ENCODE assay signal across 24 cellular contexts in the genomic region with DNA sequence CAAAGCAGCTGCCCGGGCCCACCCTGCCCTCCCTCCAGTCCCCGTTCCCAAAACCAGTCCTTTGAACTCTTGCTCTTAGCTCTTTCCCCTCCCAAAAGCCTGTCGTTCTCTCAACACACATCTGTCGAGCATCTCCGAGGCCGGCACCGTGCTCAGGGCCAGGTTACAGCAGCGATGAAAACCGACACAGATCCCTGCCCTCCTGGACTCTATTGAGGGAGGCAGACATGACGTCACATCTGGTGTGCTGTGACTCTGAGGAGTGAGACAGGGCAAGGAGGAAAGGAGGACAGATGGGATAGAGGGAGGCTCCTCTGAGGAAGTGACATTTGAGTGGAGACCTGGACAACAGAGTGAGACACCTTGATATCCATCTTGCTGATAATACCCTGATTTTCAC. TPM values are rescaled to one million over a fixed set of nuclear protein-coding genes. Genes with fewer than 3 reads are reported as not detected.
DNase-seq lines count a peak whose midpoint lies in the region; ATAC-seq and TF ChIP-seq lines count a peak whose summit lies in the region.
"Had no signal": no experiment of that assay in that cellular context is flagged by ENCODE, and none has a peak within 500 bp of the region (broad histone marks: within the 10 kb centered on the region; RNA-seq: fewer than 3 reads in every experiment).

No MANE protein-coding gene starts in this region.

- no peaks in the 10 kb centered on the region for H3K9me3 ChIP-seq in HEK293 (ENCODE audit: control insufficient read depth, insufficient read depth, low read depth, low read length)
- no peaks in the 10 kb centered on the region for H3K9me3 ChIP-seq in left lung
- no peaks in the 10 kb centered on the region for H3K9me3 ChIP-seq in aorta (ENCODE audit: control insufficient read depth, low read length)
- H3K9me3 ChIP-seq: A549, BLaER1, MG63, SJSA1 had no signal

- POLR2A ChIA-PET in HEK293 (lab: Yijun Ruan, JAX) (no interaction called here), WTC11 (lab: Charles Lee) (no interaction called here)

- CTCF ChIA-PET in HEK293 (lab: Yijun Ruan, JAX) (no interaction called here), WTC11 (lab: Charles Lee) (interaction anchor here (4.0 kb wide), 1 partner anchor 20 kb away, joined by 14 read pairs; no protein-coding TSS in a partner anchor)

- H3K36me3 ChIP-seq in HEK293 (ENCODE audit: control insufficient read depth in 2 of 2, insufficient read depth in 1 of 2, low read length in 2 of 2) (no peaks in the 10 kb centered on the region), left lung (no peaks in the 10 kb centered on the region), aorta (ENCODE audit: control insufficient read depth in 1 of 2, insufficient read depth in 2 of 2, low read length in 1 of 2) (no peaks in the 10 kb centered on the region)
- H3K36me3 ChIP-seq: BLaER1, MG63, SJSA1 had no signal

- 69 to 77% methylated on average over 10 of the region's 10 CpGs for WGBS in aorta, 2 donors

- peaks cover 6% of the 10 kb centered on the region; the same call in 1 of the 2 replicates for H3K4me1 ChIP-seq in HEK293 (ENCODE audit: control insufficient read depth, insufficient read depth, low read length)
- no peaks in the 10 kb centered on the region for H3K4me1 ChIP-seq in left lung
- no peaks in the 10 kb centered on the region for H3K4me1 ChIP-seq in aorta (ENCODE audit: control insufficient read depth in 1 of 2, insufficient read depth in 2 of 2, low read length in 2 of 2)
- H3K4me1 ChIP-seq: A549, SJSA1 had no signal

- no peak overlapping the region for H3K4me3 ChIP-seq in HEK293 (ENCODE audit: low read depth, low read length)
- no peak overlapping the region for H3K4me3 ChIP-seq in left lung
- H3K4me3 ChIP-seq in aorta (ENCODE audit: low read length in 2 of 2) = no peak overlapping the region
- no peak overlapping the region for H3K4me3 ChIP-seq in dorsolateral prefrontal cortex
- H3K4me3 ChIP-seq: A549, BLaER1, MG63, PC-9, SJSA1 had no signal

- no peaks in the 10 kb centered on the region for H3K27me3 Mint-ChIP-seq in WTC11 (ENCODE audit: low read depth)
- H3K27me3 Mint-ChIP-seq: CD4-positive, alpha-beta memory T cell; IgD-negative memory B cell had no signal

- ATAC-seq in WTC11 (no peak), left lung (peak; percentile 16), aorta (ENCODE audit: low FRiP score) (no peak), HG02884 (IDR thresholded peaks at IDR 0.05; ENCODE audit: unreplicated experiment) (no peak)

- no peaks in the 10 kb centered on the region for H3K27me3 ChIP-seq in left lung
- no peaks in the 10 kb centered on the region for H3K27me3 ChIP-seq in aorta (ENCODE audit: control insufficient read depth in 1 of 2, insufficient read depth in 2 of 2, low read length in 1 of 2)
- H3K27me3 ChIP-seq in dorsolateral prefrontal cortex = peaks cover 0 to 2% (median 0%) of the 10 kb centered on the region in 45 donors
- H3K27me3 ChIP-seq: BLaER1, MG63, SJSA1 had no signal

- H3K9me3 Mint-ChIP-seq in WTC11 = no peaks in the 10 kb centered on the region
- H3K9me3 Mint-ChIP-seq: CD4-positive, alpha-beta memory T cell; IgD-negative memory B cell had no signal

- peaks cover 51% of the 10 kb centered on the region for H3K4me1 Mint-ChIP-seq in WTC11
- H3K4me1 Mint-ChIP-seq: CD4-positive, alpha-beta memory T cell; IgD-negative memory B cell had no signal

- peaks cover 2% of the 10 kb centered on the region; the same call in 1 of the 2 replicates for H3K36me3 Mint-ChIP-seq in WTC11

- TF ChIP-seq CTCF in HEK293 (tag by site-specific recombination; IDR thresholded peaks at IDR 0.05) (no peak), WTC11 (IDR thresholded peaks at IDR 0.05) (no peak), left lung (IDR thresholded peaks at IDR 0.05) (no peak), dorsolateral prefrontal cortex (IDR thresholded peaks at IDR 0.05 in 54 of 56, conservative IDR thresholded peaks at IDR 0.05 in 2 of 56; ENCODE audit: low read depth in 1 of 56, partially characterized antibody in 56 of 56) (no peak)

- intact Hi-C loops in left lung (cut with DNase I) (no loop called here), aorta (cut with DNase I) (no loop called here), dorsolateral prefrontal cortex (cut with DNase I) (no loop called here)

- no peak overlapping the region for H3K27ac Mint-ChIP-seq in WTC11
- H3K27ac Mint-ChIP-seq: HFFc6 had no signal

- no peak overlapping the region for H3K4me3 Mint-ChIP-seq in WTC11
- H3K4me3 Mint-ChIP-seq: CD4-positive, alpha-beta memory T cell; HFFc6; IgD-negative memory B cell had no signal

- DNase-seq in NCI-H524 (lab: John Stamatoyannopoulos, UW) (peak; percentile 40 to 61), WTC11 (ENCODE audit: low spot score) (no peak), left lung (no peak), aorta (no peak), dorsolateral prefrontal cortex (no peak), AML-193 (lab: John Stamatoyannopoulos, UW) (no peak)
- DNase-seq: CD4-positive, alpha-beta memory T cell; DMS79; HFFc6; Kasumi-1; MG63; NCI-H1048; NCI-H146; NCI-H2029 treated with DMSO at 0.1 percent for 48 hours; PC-9; SW 1271 had no signal

- H3K27ac ChIP-seq in HEK293 (ENCODE audit: extremely low read depth, low read depth, low read length) = no peak overlapping the region
- no peak overlapping the region for H3K27ac ChIP-seq in left lung
- H3K27ac ChIP-seq in aorta (ENCODE audit: low read depth in 1 of 2, low read length in 2 of 2) = no peak overlapping the region
- no peak overlapping the region for H3K27ac ChIP-seq in dorsolateral prefrontal cortex
- H3K27ac ChIP-seq: A549, BLaER1, HL-60, PC-9, RWPE1, SJSA1 had no signal

TF ChIP-seq in WTC11, 78 proteins besides CTCF, POLR2A, EP300 and RAD21:
- TF ChIP-seq ZNF121 (CRISPR knock-in tag; IDR thresholded peaks at IDR 0.05) = 0 out of 2 replicates have a peak, but pooled peaks have one; percentile 13
- no peak for TF ChIP-seq HMGA2 (CRISPR knock-in tag; IDR thresholded peaks at IDR 0.05)

RNA-seq across cellular contexts. Expression of a gene that starts 34.6 kb away (rescaled TPM):
- total RNA-seq in WTC11 (2021) (42.1 to 54.2 TPM (median 46.2 TPM) in 3 replicates), left lung (10 to 100 TPM; 22.8 to 29.9 TPM), aorta (10 to 100 TPM; 23.6 to 27.6 TPM), dorsolateral prefrontal cortex (10 to 100 TPM; 14.2 to 42.9 (median 30.0) TPM)
- 10 to 100 TPM; 23.3 to 40.1 TPM for polyA plus RNA-seq in aorta

Comparison
In these comparisons a context has a peak if more than half of its experiments do, and no peak if none do; other contexts are left out.
1. DNase-seq: peak in NCI-H524 (2 of 2); none in WTC11 (single experiment), left lung (0 of 2), aorta (0 of 2), dorsolateral prefrontal cortex (0 of 10) and AML-193 (0 of 2).